Comparison of ENCODE assay signal across 17 cellular contexts in genomic region chr1:21257431-21258135, GRCh38. TPM values are rescaled to one million over a fixed set of nuclear protein-coding genes. Genes with fewer than 3 reads are reported as not detected.
A peak's percentile ranks its signal among the peaks of the same experiment; 100 is the strongest.
DNase-seq lines count a peak whose midpoint lies in the region; ATAC-seq and TF ChIP-seq lines count a peak whose summit lies in the region.
"Had no signal": no experiment of that assay in that cellular context is flagged by ENCODE, and none has a peak within 500 bp of the region (broad histone marks: within the 10 kb centered on the region; RNA-seq: fewer than 3 reads in every experiment).

No MANE protein-coding gene starts in this region.

- H3K9me2 ChIP-seq in hepatocyte (replicated peaks; ENCODE audit: insufficient read depth), result no peaks in the 10 kb centered on the region

- no peaks in the 10 kb centered on the region for H3K9me3 ChIP-seq in CD8-positive, alpha-beta T cell (ENCODE audit: low read length)
- H3K9me3 ChIP-seq in RWPE2 (ENCODE audit: severe bottlenecking) (no peaks in the 10 kb centered on the region), neuronal stem cell (replicated peaks in 1 of 2; ENCODE audit: control insufficient read depth in 2 of 2, insufficient read depth in 1 of 2, low read depth in 1 of 2, low read length in 2 of 2) (no peaks in the 10 kb centered on the region), hepatocyte (ENCODE audit: low read depth) (no peaks in the 10 kb centered on the region)
- H3K9me3 ChIP-seq: BLaER1 treated with 17β-estradiol and CSF1 and Interleukin-3, amounts not matched to agents 10 nM and 100 nM; gastroesophageal sphincter had no signal

- WGBS in neuronal stem cell (ENCODE audit: extremely low coverage in 2 of 2, insufficient read length in 2 of 2, insufficient replicate concordance in 1 of 2), 2 donors, result no CpG with 5 or more reads among the region's 13 CpGs
- WGBS in hepatocyte (ENCODE audit: low lambda C conversion rate, missing lambda C conversion rate), result 92% methylated on average over 13 of the region's 13 CpGs

- no peak overlapping the region for H2BK5ac ChIP-seq in neuronal stem cell (ENCODE audit: low read length)

- no peak overlapping the region for H3K4me3 ChIP-seq in CD8-positive, alpha-beta T cell (ENCODE audit: low read depth, low read length)
- no peak overlapping the region for H3K4me3 ChIP-seq in RWPE2 (ENCODE audit: severe bottlenecking)
- no peak overlapping the region for H3K4me3 ChIP-seq in neuronal stem cell (ENCODE audit: low read length in 2 of 2)
- H3K4me3 ChIP-seq in hepatocyte, result no peak overlapping the region
- H3K4me3 ChIP-seq: BLaER1 treated with 17β-estradiol and CSF1 and Interleukin-3, amounts not matched to agents 10 nM and 100 nM; gastroesophageal sphincter had no signal

- no peak overlapping the region for H3K4me2 ChIP-seq in neuronal stem cell (ENCODE audit: insufficient read depth, low read length, poor library complexity, severe bottlenecking)
- H3K4me2 ChIP-seq in hepatocyte, result no peak overlapping the region

- no peak overlapping the region for H3K23ac ChIP-seq in neuronal stem cell (ENCODE audit: low read depth, low read length, poor library complexity)

- peak overlapping the region; percentile 23 for H3K18ac ChIP-seq in neuronal stem cell (ENCODE audit: low read length)

- no peak overlapping the region for H2AK5ac ChIP-seq in neuronal stem cell (ENCODE audit: low read depth, low read length)

- POLR2A ChIA-PET in CD8-positive, alpha-beta T cell (lab: Charles Lee), result interaction anchor here (1.2 to 1.3 kb wide), 2 partner anchors 35 to 77 kb away, joined by 4 to 8 read pairs; no protein-coding TSS in a partner anchor

- no peak overlapping the region for H3K9ac ChIP-seq in neuronal stem cell (ENCODE audit: low read depth, low read length, poor library complexity)

- no peak for TF ChIP-seq CTCF in CD8-positive, alpha-beta T cell (IDR thresholded peaks at IDR 0.05)
- no peak for TF ChIP-seq CTCF in RWPE2 (IDR thresholded peaks at IDR 0.05; ENCODE audit: poor library complexity, severe bottlenecking)
- TF ChIP-seq CTCF in hepatocyte (IDR thresholded peaks at IDR 0.05; ENCODE audit: poor library complexity), result no peak

- no peak overlapping the region for H2AFZ ChIP-seq in neuronal stem cell (ENCODE audit: low read length)
- no peak overlapping the region for H2AFZ ChIP-seq in hepatocyte

- H3K36me3 Mint-ChIP-seq in CD8-positive, alpha-beta T cell, result peaks cover 67% of the 10 kb centered on the region
- H3K36me3 Mint-ChIP-seq in central memory CD8-positive, alpha-beta T cell (ENCODE audit: insufficient read depth), result peaks cover 18% of the 10 kb centered on the region

- H3K4me1 Mint-ChIP-seq in CD8-positive, alpha-beta T cell (ENCODE audit: low read depth), result peaks cover 36% of the 10 kb centered on the region
- peaks cover 37% of the 10 kb centered on the region for H3K4me1 Mint-ChIP-seq in central memory CD8-positive, alpha-beta T cell

- CTCF ChIA-PET in CD8-positive, alpha-beta T cell (lab: Charles Lee), result interaction anchor here (0.7 to 12.3 kb wide), 7 partner anchors 12 to 112 kb away, joined by 3 to 455 read pairs (median 45); no protein-coding TSS in a partner anchor

- DNase-seq in CD8-positive, alpha-beta T cell, result no peak
- DNase-seq in RWPE2 (ENCODE audit: low spot score), result no peak
- DNase-seq in central memory CD8-positive, alpha-beta T cell (ENCODE audit: low spot score in 2 of 2), result no peak
- no peak for DNase-seq in neuronal stem cell (ENCODE audit: low spot score)
- DNase-seq in DMS 273 treated with DMSO at 0.1 percent for 48 hours (lab: John Stamatoyannopoulos, UW), result no peak
- no peak for DNase-seq in hepatocyte (ENCODE audit: low spot score)
- DNase-seq: activated CD4-positive, alpha-beta T cell treated with anti-CD3 and anti-CD28 coated beads, Interleukin-2, amount 50 U/mL, for 1 hour; activated gamma-delta T cell; DND-41; mesendoderm; stimulated activated CD4-positive, alpha-beta T cell treated with anti-CD3 and anti-CD28 coated beads, Interleukin-4, amount 100 ng/mL, for 1 hour; T-helper 9 cell had no signal

- H3K4ac ChIP-seq in neuronal stem cell (ENCODE audit: low read length), result no peak overlapping the region

- H3K4me3 Mint-ChIP-seq in CD8-positive, alpha-beta T cell, result no peak overlapping the region
- H3K4me3 Mint-ChIP-seq in central memory CD8-positive, alpha-beta T cell, result peak overlapping the region; percentile 27

- no peaks in the 10 kb centered on the region for H3K27me3 Mint-ChIP-seq in CD8-positive, alpha-beta T cell (ENCODE audit: low read depth)
- H3K27me3 Mint-ChIP-seq in central memory CD8-positive, alpha-beta T cell, result no peaks in the 10 kb centered on the region

- H4K20me1 ChIP-seq in hepatocyte (ENCODE audit: insufficient read depth, poor library complexity, severe bottlenecking), result no peaks in the 10 kb centered on the region

- H3K36me3 ChIP-seq in CD8-positive, alpha-beta T cell (ENCODE audit: insufficient read depth, low read length), result peaks cover 19% of the 10 kb centered on the region
- H3K36me3 ChIP-seq in RWPE2 (ENCODE audit: low read depth) (peaks cover 24% of the 10 kb centered on the region), neuronal stem cell (replicated peaks in 1 of 2; ENCODE audit: control insufficient read depth in 2 of 2, insufficient read depth in 2 of 2, low read length in 2 of 2) (peaks cover 3 to 30% of the 10 kb centered on the region in 2 donors), hepatocyte (replicated peaks; ENCODE audit: insufficient read depth, low read depth) (no peaks in the 10 kb centered on the region)

- no peak overlapping the region for H4K91ac ChIP-seq in neuronal stem cell (ENCODE audit: low read depth, low read length, poor library complexity)

- no peak overlapping the region for H3K27ac ChIP-seq in CD8-positive, alpha-beta T cell (ENCODE audit: low read depth, low read length)
- H3K27ac ChIP-seq in RWPE2 (ENCODE audit: poor library complexity, severe bottlenecking), result no peak overlapping the region
- no peak overlapping the region for H3K27ac ChIP-seq in neuronal stem cell (replicated peaks; ENCODE audit: low read length)
- no peak overlapping the region for H3K27ac ChIP-seq in hepatocyte
- H3K27ac ChIP-seq: BLaER1 treated with 17β-estradiol and CSF1 and Interleukin-3, amounts not matched to agents 10 nM and 100 nM had no signal

- no peak overlapping the region for H2BK12ac ChIP-seq in neuronal stem cell (ENCODE audit: low read length)

- H3K27me3 ChIP-seq in CD8-positive, alpha-beta T cell (ENCODE audit: insufficient read depth, low read length), result no peaks in the 10 kb centered on the region
- H3K27me3 ChIP-seq in RWPE2 (ENCODE audit: insufficient read depth, poor library complexity, severe bottlenecking), result no peaks in the 10 kb centered on the region
- H3K27me3 ChIP-seq in neuronal stem cell (ENCODE audit: control insufficient read depth in 3 of 3, insufficient read depth in 3 of 3, low read depth in 1 of 3, low read length in 3 of 3), result no peaks in the 10 kb centered on the region
- no peaks in the 10 kb centered on the region for H3K27me3 ChIP-seq in hepatocyte
- H3K27me3 ChIP-seq: gastroesophageal sphincter had no signal

- no peak overlapping the region for H2BK15ac ChIP-seq in neuronal stem cell (ENCODE audit: low read length)

- peaks cover 5% of the 10 kb centered on the region for H3K79me2 ChIP-seq in hepatocyte

- peak overlapping the region; percentile 88 for H3K27ac Mint-ChIP-seq in CD8-positive, alpha-beta T cell
- peak overlapping the region; percentile 85 for H3K27ac Mint-ChIP-seq in central memory CD8-positive, alpha-beta T cell (ENCODE audit: low read depth)

- H3K4me1 ChIP-seq in CD8-positive, alpha-beta T cell (ENCODE audit: insufficient read depth, low read length), result peaks cover 21% of the 10 kb centered on the region
- H3K4me1 ChIP-seq in RWPE2 (ENCODE audit: insufficient read depth, poor library complexity, severe bottlenecking), result peaks cover 24% of the 10 kb centered on the region
- peaks cover 12 to 17% of the 10 kb centered on the region in 2 donors for H3K4me1 ChIP-seq in neuronal stem cell (ENCODE audit: control insufficient read depth in 2 of 2, insufficient read depth in 1 of 2, low read depth in 1 of 2, low read length in 2 of 2)
- peaks cover 28% of the 10 kb centered on the region for H3K4me1 ChIP-seq in hepatocyte (ENCODE audit: insufficient read depth)

- no peaks in the 10 kb centered on the region for H3K9me3 Mint-ChIP-seq in CD8-positive, alpha-beta T cell
- H3K9me3 Mint-ChIP-seq in central memory CD8-positive, alpha-beta T cell, result no peaks in the 10 kb centered on the region

- H3K79me1 ChIP-seq in neuronal stem cell (ENCODE audit: low read depth, low read length), result no peaks in the 10 kb centered on the region

- peak overlapping the region; percentile 60 for H3K14ac ChIP-seq in neuronal stem cell (ENCODE audit: low read length)

- no peak for ATAC-seq in CD8-positive, alpha-beta T cell
- ATAC-seq in RWPE2 (ENCODE audit: low read depth) (peak; percentile 45), GM19452 (IDR thresholded peaks at IDR 0.05; ENCODE audit: unreplicated experiment) (no peak)
- ATAC-seq in central memory CD8-positive, alpha-beta T cell (replicated peaks; ENCODE audit: extremely low read depth, poor library complexity, severe bottlenecking), result no peak
- ATAC-seq: gastroesophageal sphincter, Right ventricle myocardium inferior, sciatic nerve had no signal

- intact Hi-C loops in CD8-positive, alpha-beta T cell (cut with DNase I, micrococcal nuclease), result no loop called here

- no peak overlapping the region for H2BK120ac ChIP-seq in neuronal stem cell (ENCODE audit: low read depth, low read length)

- H4K8ac ChIP-seq in neuronal stem cell (ENCODE audit: low read depth, low read length), result no peak overlapping the region

RNA-seq across cellular contexts. Expression of gene ECE1, which starts 32.7 kb away (rescaled TPM):
- total RNA-seq in CD8-positive, alpha-beta T cell, result 10 to 100 TPM; 55.0 to 56.0 TPM
- polyA plus RNA-seq in neuronal stem cell (2013, experiment 1 of 2), result 10.7 TPM
- 10.7 TPM for polyA plus RNA-seq in neuronal stem cell (2013, experiment 2 of 2)
- 35.1 and 60.8 TPM in 2 replicates for total RNA-seq in hepatocyte
- 84.4 and 90.6 TPM in 2 replicates for polyA plus RNA-seq in hepatocyte
